1 cellular context compared by ENCODE assay signal in the genomic region with DNA sequence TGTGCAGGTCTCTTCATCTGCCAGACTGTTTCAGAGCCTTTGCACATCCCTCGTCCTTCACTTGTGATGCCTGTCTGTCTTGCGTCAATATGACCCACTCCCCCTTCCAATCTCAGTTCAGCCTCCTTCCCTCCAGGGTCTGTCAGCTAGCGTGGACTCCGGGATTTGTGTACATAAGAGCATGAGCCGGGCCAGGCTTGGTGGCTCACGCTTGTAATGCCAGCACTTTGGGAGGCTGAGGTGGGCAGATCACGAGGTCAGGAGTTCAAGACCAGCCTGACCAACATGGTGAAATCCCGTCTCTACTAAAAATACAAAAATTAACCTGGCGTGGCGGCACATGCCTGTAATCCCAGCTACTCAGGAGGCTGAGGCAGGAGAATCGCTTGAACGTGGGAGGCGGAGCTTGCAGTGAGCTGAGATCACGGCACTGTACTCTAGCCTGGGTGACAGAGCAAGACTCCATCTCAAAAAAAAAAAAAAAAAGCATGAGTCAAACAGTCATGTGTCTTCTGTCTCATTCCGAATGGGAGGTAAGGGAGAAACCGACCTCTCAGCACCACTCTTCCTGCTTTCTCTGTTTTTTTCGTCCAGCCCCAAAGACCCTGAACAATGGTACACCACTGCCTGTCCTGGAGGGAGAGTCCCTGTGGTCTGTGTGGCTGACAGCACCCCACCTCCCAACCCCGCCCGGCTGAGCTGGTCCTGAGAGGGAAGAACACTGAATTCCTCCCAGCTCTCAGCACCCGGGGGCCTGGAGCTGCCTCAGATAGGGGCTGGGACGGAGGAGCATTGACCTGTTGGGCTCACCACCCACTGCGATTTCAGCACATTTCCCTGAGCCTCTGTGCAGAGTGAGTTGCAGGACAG.
TF ChIP-seq lines count a peak whose summit lies in the region.

No MANE protein-coding gene starts in this region.

TF ChIP-seq in WTC11, 78 proteins besides CTCF, POLR2A, EP300 and RAD21 (continued from another document):
- TF ChIP-seq, protein P1, sequence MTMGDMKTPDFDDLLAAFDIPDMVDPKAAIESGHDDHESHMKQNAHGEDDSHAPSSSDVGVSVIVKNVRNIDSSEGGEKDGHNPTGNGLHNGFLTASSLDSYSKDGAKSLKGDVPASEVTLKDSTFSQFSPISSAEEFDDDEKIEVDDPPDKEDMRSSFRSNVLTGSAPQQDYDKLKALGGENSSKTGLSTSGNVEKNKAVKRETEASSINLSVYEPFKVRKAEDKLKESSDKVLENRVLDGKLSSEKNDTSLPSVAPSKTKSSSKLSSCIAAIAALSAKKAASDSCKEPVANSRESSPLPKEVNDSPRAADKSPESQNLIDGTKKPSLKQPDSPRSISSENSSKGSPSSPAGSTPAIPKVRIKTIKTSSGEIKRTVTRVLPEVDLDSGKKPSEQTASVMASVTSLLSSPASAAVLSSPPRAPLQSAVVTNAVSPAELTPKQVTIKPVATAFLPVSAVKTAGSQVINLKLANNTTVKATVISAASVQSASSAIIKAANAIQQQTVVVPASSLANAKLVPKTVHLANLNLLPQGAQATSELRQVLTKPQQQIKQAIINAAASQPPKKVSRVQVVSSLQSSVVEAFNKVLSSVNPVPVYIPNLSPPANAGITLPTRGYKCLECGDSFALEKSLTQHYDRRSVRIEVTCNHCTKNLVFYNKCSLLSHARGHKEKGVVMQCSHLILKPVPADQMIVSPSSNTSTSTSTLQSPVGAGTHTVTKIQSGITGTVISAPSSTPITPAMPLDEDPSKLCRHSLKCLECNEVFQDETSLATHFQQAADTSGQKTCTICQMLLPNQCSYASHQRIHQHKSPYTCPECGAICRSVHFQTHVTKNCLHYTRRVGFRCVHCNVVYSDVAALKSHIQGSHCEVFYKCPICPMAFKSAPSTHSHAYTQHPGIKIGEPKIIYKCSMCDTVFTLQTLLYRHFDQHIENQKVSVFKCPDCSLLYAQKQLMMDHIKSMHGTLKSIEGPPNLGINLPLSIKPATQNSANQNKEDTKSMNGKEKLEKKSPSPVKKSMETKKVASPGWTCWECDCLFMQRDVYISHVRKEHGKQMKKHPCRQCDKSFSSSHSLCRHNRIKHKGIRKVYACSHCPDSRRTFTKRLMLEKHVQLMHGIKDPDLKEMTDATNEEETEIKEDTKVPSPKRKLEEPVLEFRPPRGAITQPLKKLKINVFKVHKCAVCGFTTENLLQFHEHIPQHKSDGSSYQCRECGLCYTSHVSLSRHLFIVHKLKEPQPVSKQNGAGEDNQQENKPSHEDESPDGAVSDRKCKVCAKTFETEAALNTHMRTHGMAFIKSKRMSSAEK (CRISPR knock-in tag; IDR thresholded peaks at IDR 0.05; ENCODE audit: borderline replicate concordance), result no peak
TF ChIP-seq in WTC11: peak in this region for 0.
